9 cellular contexts compared by ENCODE assay signal in the genomic region with DNA sequence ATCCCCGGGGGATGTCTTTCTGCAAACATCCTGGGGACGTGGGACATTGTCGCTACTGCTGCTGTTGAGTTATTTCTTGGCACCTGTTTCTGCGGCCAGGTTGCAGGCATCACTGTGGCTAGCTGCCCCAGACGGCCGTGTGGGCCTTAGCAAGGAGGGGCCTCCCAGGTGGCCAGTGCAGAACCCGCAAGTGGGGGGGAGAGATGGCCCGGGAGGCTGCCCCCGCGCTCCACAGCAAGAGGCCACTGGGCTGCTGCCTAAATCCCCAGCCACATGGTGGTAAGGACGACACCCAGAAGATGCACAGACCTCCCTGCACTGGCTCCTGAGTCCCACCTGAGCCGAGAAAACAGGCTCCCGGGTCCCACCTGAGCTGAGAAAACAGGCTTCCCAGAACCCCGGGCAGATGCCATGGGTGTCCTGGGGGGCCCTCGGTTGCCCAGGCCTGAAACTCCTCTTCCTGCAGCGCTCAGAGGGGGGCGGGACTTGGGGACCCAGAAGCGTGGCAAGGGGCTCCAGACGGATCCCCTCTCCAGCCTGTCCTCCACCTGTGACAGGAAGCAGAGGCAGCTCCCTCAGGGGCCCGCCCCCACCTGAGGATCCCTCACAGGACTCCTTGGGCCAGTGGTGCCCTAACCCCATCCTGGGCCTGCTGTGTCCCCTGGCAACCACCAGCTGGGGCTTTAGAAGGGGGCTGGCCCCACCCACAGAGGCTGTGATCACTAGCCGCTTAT. TPM values are rescaled to one million over a fixed set of nuclear protein-coding genes. Genes with fewer than 3 reads are reported as not detected.
DNase-seq lines count a peak whose midpoint lies in the region; ATAC-seq and TF ChIP-seq lines count a peak whose summit lies in the region.
"Had no signal": no experiment of that assay in that cellular context is flagged by ENCODE, and none has a peak within 500 bp of the region (broad histone marks: within the 10 kb centered on the region; RNA-seq: fewer than 3 reads in every experiment).

No MANE protein-coding gene starts in this region.

- H3K36me3 Mint-ChIP-seq in activated naive CD4-positive, alpha-beta T cell treated with anti-CD3 and anti-CD28 coated beads, Interleukin-2, amount 50 U/mL, for 24 hours = no peaks in the 10 kb centered on the region

- no peaks in the 10 kb centered on the region for H3K9me3 Mint-ChIP-seq in activated naive CD4-positive, alpha-beta T cell treated with anti-CD3 and anti-CD28 coated beads, Interleukin-2, amount 50 U/mL, for 24 hours
- H3K9me3 Mint-ChIP-seq in stimulated activated naive CD8-positive, alpha-beta T cell treated with anti-CD3 and anti-CD28 coated beads, Interleukin-15, amount 100 ng/mL, for 72 hours = no peaks in the 10 kb centered on the region

- H3K4me1 Mint-ChIP-seq in activated naive CD4-positive, alpha-beta T cell treated with anti-CD3 and anti-CD28 coated beads, Interleukin-2, amount 50 U/mL, for 24 hours = peaks cover 21% of the 10 kb centered on the region
- peaks cover 37% of the 10 kb centered on the region for H3K4me1 Mint-ChIP-seq in stimulated activated naive CD8-positive, alpha-beta T cell treated with anti-CD3 and anti-CD28 coated beads, Interleukin-15, amount 100 ng/mL, for 72 hours

- no peak for DNase-seq in activated naive CD4-positive, alpha-beta T cell treated with anti-CD3 and anti-CD28 coated beads, Interleukin-2, amount 50 U/mL, for 16 hours
- DNase-seq in left lobe of liver (ENCODE audit: low spot score) (peak; percentile 47), SIG-M5 (lab: John Stamatoyannopoulos, UW) (no peak)
- no peak for DNase-seq in stimulated activated naive CD8-positive, alpha-beta T cell treated with anti-CD3 and anti-CD28 coated beads, Interleukin-15, amount 100 ng/mL, for 72 hours
- DNase-seq in stimulated activated CD4-positive, alpha-beta T cell treated with anti-CD3 and anti-CD28 coated beads, Interleukin-2, amount 100 ng/mL, for 48 hours = no peak

- H3K27ac Mint-ChIP-seq in activated naive CD4-positive, alpha-beta T cell treated with anti-CD3 and anti-CD28 coated beads, Interleukin-2, amount 50 U/mL, for 24 hours = peak overlapping the region; percentile 51
- peak overlapping the region; percentile 19 to 25 for H3K27ac Mint-ChIP-seq in stimulated activated naive CD8-positive, alpha-beta T cell treated with anti-CD3 and anti-CD28 coated beads, Interleukin-15, amount 100 ng/mL, for 72 hours

- H3K4me3 Mint-ChIP-seq in activated naive CD4-positive, alpha-beta T cell treated with anti-CD3 and anti-CD28 coated beads, Interleukin-2, amount 50 U/mL, for 24 hours = peak overlapping the region; percentile 70
- peak overlapping the region; percentile 63 to 69 for H3K4me3 Mint-ChIP-seq in stimulated activated naive CD8-positive, alpha-beta T cell treated with anti-CD3 and anti-CD28 coated beads, Interleukin-15, amount 100 ng/mL, for 72 hours

- no peaks in the 10 kb centered on the region for H3K27me3 Mint-ChIP-seq in activated naive CD4-positive, alpha-beta T cell treated with anti-CD3 and anti-CD28 coated beads, Interleukin-2, amount 50 U/mL, for 24 hours
- peaks cover 7% of the 10 kb centered on the region for H3K27me3 Mint-ChIP-seq in stimulated activated naive CD8-positive, alpha-beta T cell treated with anti-CD3 and anti-CD28 coated beads, Interleukin-15, amount 100 ng/mL, for 72 hours

- TF ChIP-seq CTCF in VCaP (conservative IDR thresholded peaks at IDR 0.05) = no peak

- no peak for ATAC-seq in left lobe of liver
- no peak for ATAC-seq in stimulated activated naive CD8-positive, alpha-beta T cell treated with anti-CD3 and anti-CD28 coated beads, Interleukin-15, amount 100 ng/mL, for 72 hours
- ATAC-seq in HG02981 (IDR thresholded peaks at IDR 0.05; ENCODE audit: unreplicated experiment) = no peak

- H3K27ac ChIP-seq in VCaP = peak overlapping the region; percentile 94; the same call in 1 of the 2 replicates

RNA-seq across cellular contexts. Expression of gene MAFK, which starts 1.0 kb away (rescaled TPM):
- 11.6 TPM for total RNA-seq in left lobe of liver

RNA-seq across cellular contexts. Expression of gene INTS1, which starts 25.4 kb away (rescaled TPM):
- total RNA-seq in left lobe of liver = 55.5 TPM

RNA-seq across cellular contexts. Expression of gene TMEM184A, which starts 26.5 kb away (rescaled TPM):
- total RNA-seq in left lobe of liver = 44.6 TPM
- total RNA-seq: RPMI7951 had no signal

RNA-seq across cellular contexts. Expression of gene PSMG3, which starts 40.3 kb away (rescaled TPM):
- total RNA-seq in left lobe of liver = 10.7 TPM
